In genomic region chr2:1730047-1730937, GRCh38 we compare ENCODE assay signal across 11 cellular contexts. TPM values are rescaled to one million over a fixed set of nuclear protein-coding genes. Genes with fewer than 3 reads are reported as not detected.
DNase-seq lines count a peak whose midpoint lies in the region; ATAC-seq and TF ChIP-seq lines count a peak whose summit lies in the region.
"Had no signal": no experiment of that assay in that cellular context is flagged by ENCODE, and none has a peak within 500 bp of the region (broad histone marks: within the 10 kb centered on the region; RNA-seq: fewer than 3 reads in every experiment).

No MANE protein-coding gene starts in this region.

- CTCF ChIA-PET in A673 (lab: Charles Lee) = no interaction called here
- CTCF ChIA-PET in PC-3 (lab: Charles Lee) = interaction anchor here (0.6 to 1.1 kb wide), 2 partner anchors 20 to 22 kb away, joined by 4 to 5 read pairs; no protein-coding TSS in a partner anchor

- BruUV-seq in A673 (replicated peaks; lab: Mats Ljungman, UMichigan) (no TSS peak), PC-3 (replicated peaks; lab: Mats Ljungman, UMichigan) (TSS peak; percentile 83)

- peak overlapping the region; percentile 71 for H3K9ac ChIP-seq in PC-3 (ENCODE audit: low read length)

- no peak overlapping the region for H2AFZ ChIP-seq in PC-3 (ENCODE audit: low read length)

- H3K4me1 ChIP-seq in A673 (ENCODE audit: insufficient read depth, low read length, poor library complexity, severe bottlenecking) (peaks cover 59% of the 10 kb centered on the region), PC-3 (ENCODE audit: insufficient read depth, low read length) (peaks cover 57% of the 10 kb centered on the region), esophagus muscularis mucosa (peaks cover 42 to 56% (median 51%) of the 10 kb centered on the region in 4 donors), mucosa of descending colon (ENCODE audit: low read depth) (no peaks in the 10 kb centered on the region)
- H3K4me1 ChIP-seq: Caco-2 had no signal

- no peaks in the 10 kb centered on the region for H4K20me1 ChIP-seq in PC-3 (ENCODE audit: low read length)

- TF ChIP-seq POLR2A in esophagus muscularis mucosa (IDR thresholded peaks at IDR 0.05; ENCODE audit: low read depth) = no peak

- intact Hi-C loops in A673 (cut with micrococcal nuclease; ENCODE audit: unreplicated experiment) = no loop called here
- intact Hi-C loops in PC-3 (cut with micrococcal nuclease) = loop anchor here (1.0 to 10.0 kb wide), 5 partner anchors 9 to 1055 kb away; partner anchors contain the start of gene TMEM18
- intact Hi-C loops in esophagus muscularis mucosa (cut with DNase I) = no loop called here
- intact Hi-C loops in mucosa of descending colon (cut with DNase I, micrococcal nuclease) = no loop called here

- peaks cover 24% of the 10 kb centered on the region for H3F3A ChIP-seq in PC-3 (ENCODE audit: low read length, unreplicated experiment)

- peak; percentile 68 for ATAC-seq in PC-3
- peak; percentile 63 for ATAC-seq in mucosa of descending colon
- ATAC-seq in GM19023 (IDR thresholded peaks at IDR 0.05; ENCODE audit: unreplicated experiment) = no peak
- ATAC-seq: HCT116 had no signal

- peaks cover 5% of the 10 kb centered on the region for H3K36me3 ChIP-seq in A673 (ENCODE audit: insufficient read depth, low read length, poor library complexity, severe bottlenecking)
- H3K36me3 ChIP-seq in PC-3 (ENCODE audit: low read depth, low read length) = peaks cover 5% of the 10 kb centered on the region
- H3K36me3 ChIP-seq in esophagus muscularis mucosa = no peaks in the 10 kb centered on the region
- no peaks in the 10 kb centered on the region for H3K36me3 ChIP-seq in mucosa of descending colon (ENCODE audit: low read depth)

- TF ChIP-seq CTCF in A673 (conservative IDR thresholded peaks at IDR 0.05; ENCODE audit: low read depth, low read length) (no peak), PC-3 (conservative IDR thresholded peaks at IDR 0.05; ENCODE audit: low read depth, low read length) (no peak), esophagus muscularis mucosa (IDR thresholded peaks at IDR 0.05) (no peak), mucosa of descending colon (IDR thresholded peaks at IDR 0.05) (no peak)

- WGBS in esophagus muscularis mucosa = 51% methylated on average over 10 of the region's 10 CpGs

- POLR2A ChIA-PET in A673 (lab: Charles Lee; ENCODE audit: low non-redundant PET) = no interaction called here
- POLR2A ChIA-PET in PC-3 (lab: Charles Lee; ENCODE audit: unreplicated experiment) = interaction anchor here (0.6 to 1.4 kb wide), 6 partner anchors 8 to 44 kb away, joined by 3 to 17 read pairs (median 6); no protein-coding TSS in a partner anchor

- H3K27me3 ChIP-seq in A673 (replicated peaks; ENCODE audit: insufficient read depth, low read depth, low read length, poor library complexity) = no peaks in the 10 kb centered on the region
- no peaks in the 10 kb centered on the region for H3K27me3 ChIP-seq in PC-3 (ENCODE audit: low read length)
- no peaks in the 10 kb centered on the region for H3K27me3 ChIP-seq in esophagus muscularis mucosa

- no peaks in the 10 kb centered on the region for H3K9me2 ChIP-seq in PC-3 (replicated peaks; ENCODE audit: low read length)

- H3K9me3 ChIP-seq in A673 (ENCODE audit: low read depth, low read length, poor library complexity, severe bottlenecking) (peaks cover 5% of the 10 kb centered on the region), PC-3 (ENCODE audit: low read length) (no peaks in the 10 kb centered on the region), esophagus muscularis mucosa (peaks cover 0 to under 1% (median 0%) of the 10 kb centered on the region in 4 donors), mucosa of descending colon (no peaks in the 10 kb centered on the region)

- TF ChIP-seq EP300 in esophagus muscularis mucosa (IDR thresholded peaks at IDR 0.05) = no peak

- H3K79me2 ChIP-seq in PC-3 (ENCODE audit: low read length) = peaks cover 83% of the 10 kb centered on the region

- peak overlapping the region; percentile 79 for H3K4me2 ChIP-seq in PC-3 (ENCODE audit: low read length)

- H3K4me3 ChIP-seq in A673 (ENCODE audit: low read depth, low read length, poor library complexity, severe bottlenecking) (no peak overlapping the region), PC-3 (ENCODE audit: low read length) (peak overlapping the region; percentile 48), esophagus muscularis mucosa (peak overlapping the region in 1 of 4 donors; percentile 21), mucosa of descending colon (no peak overlapping the region)

- DNase-seq in A673 (ENCODE audit: low spot score) = peak; percentile 29
- peak; percentile 92 for DNase-seq in PC-3
- DNase-seq in esophagus muscularis mucosa (ENCODE audit: extremely low spot score) = no peak
- DNase-seq in mucosa of descending colon = peak in 1 of 3 donors; percentile 45
- no peak for DNase-seq in NCI-H128 (lab: John Stamatoyannopoulos, UW; ENCODE audit: unreplicated experiment)
- DNase-seq in HUDEP-2 (lab: John Stamatoyannopoulos, UW; ENCODE audit: unreplicated experiment in 76 of 76) = no peak
- DNase-seq in RKO (ENCODE audit: low spot score) = no peak
- DNase-seq: activated naive CD4-positive, alpha-beta T cell treated with anti-CD3 and anti-CD28 coated beads, Interleukin-2, amount 50 U/mL, for 16 hours had no signal

- peak overlapping the region; percentile 87 for H3K27ac ChIP-seq in A673 (ENCODE audit: low read depth, low read length, poor library complexity, severe bottlenecking)
- H3K27ac ChIP-seq in PC-3 (ENCODE audit: low read length) = peak overlapping the region; percentile 97
- H3K27ac ChIP-seq in esophagus muscularis mucosa (replicated peaks in 1 of 4) = peak overlapping the region; percentile 76 to 83 (median 81)

RNA-seq across cellular contexts. Expression of gene PXDN, which starts 14.0 kb away (rescaled TPM):
- total RNA-seq in A673 (2021) (162 and 175 TPM in 2 replicates), PC-3 (2014; rRNA removed) (125 and 155 TPM in 2 replicates), esophagus muscularis mucosa (10 to 100 TPM; 19.9 to 81.6 (median 50.1) TPM), mucosa of descending colon (10 to 100 TPM in 2 of 3 donors, 1 to 10 TPM in 1; 9.3 to 52.4 (median 11.9) TPM)

Comparison
In these comparisons a context has a peak if more than half of its experiments do, and no peak if none do; other contexts are left out.
1. DNase-seq: peak in A673 (single experiment) and PC-3 (single experiment); none in esophagus muscularis mucosa (single experiment), NCI-H128 (single experiment), HUDEP-2 (0 of 76) and RKO (single experiment).
2. Peak in every context shown above with its lines, with median percentiles within 50 percentile points of each other: H3K27ac ChIP-seq.